1 cellular context compared by ENCODE assay signal in the genomic region with DNA sequence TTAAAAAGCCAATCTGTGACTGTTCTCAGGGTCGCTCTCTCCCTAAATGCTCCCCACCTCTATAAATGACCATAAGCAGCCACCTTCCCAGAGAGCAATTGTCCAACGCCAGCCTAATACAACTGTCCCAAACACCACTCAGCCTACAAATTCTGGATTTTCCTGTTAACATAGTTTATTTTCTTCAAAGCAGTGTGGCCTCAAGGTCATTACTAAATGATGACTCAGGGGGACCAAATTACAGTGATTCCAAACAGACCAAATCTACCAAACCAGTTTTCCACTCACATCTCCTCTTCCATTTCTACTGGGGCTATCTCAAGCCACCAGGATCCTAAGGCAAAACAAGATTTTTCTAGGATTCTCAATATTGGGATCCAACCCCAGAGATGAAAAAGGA.
TF ChIP-seq lines count a peak whose summit lies in the region.

No MANE protein-coding gene starts in this region.

TF ChIP-seq in SK-N-SH, 30 proteins besides CTCF, POLR2A, EP300 and RAD21 (continued from another document):
- TF ChIP-seq, protein P1, sequence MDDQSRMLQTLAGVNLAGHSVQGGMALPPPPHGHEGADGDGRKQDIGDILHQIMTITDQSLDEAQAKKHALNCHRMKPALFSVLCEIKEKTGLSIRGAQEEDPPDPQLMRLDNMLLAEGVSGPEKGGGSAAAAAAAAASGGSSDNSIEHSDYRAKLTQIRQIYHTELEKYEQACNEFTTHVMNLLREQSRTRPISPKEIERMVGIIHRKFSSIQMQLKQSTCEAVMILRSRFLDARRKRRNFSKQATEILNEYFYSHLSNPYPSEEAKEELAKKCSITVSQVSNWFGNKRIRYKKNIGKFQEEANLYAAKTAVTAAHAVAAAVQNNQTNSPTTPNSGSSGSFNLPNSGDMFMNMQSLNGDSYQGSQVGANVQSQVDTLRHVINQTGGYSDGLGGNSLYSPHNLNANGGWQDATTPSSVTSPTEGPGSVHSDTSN (IDR thresholded peaks at IDR 0.05): no peak
- TF ChIP-seq RCOR1 (IDR thresholded peaks at IDR 0.05; ENCODE audit: low read length): no peak
- no peak for TF ChIP-seq CHD2 (IDR thresholded peaks at IDR 0.05; ENCODE audit: low read length, partially characterized antibody)
TF ChIP-seq in SK-N-SH: peak in this region for 0.
